In the genomic region with DNA sequence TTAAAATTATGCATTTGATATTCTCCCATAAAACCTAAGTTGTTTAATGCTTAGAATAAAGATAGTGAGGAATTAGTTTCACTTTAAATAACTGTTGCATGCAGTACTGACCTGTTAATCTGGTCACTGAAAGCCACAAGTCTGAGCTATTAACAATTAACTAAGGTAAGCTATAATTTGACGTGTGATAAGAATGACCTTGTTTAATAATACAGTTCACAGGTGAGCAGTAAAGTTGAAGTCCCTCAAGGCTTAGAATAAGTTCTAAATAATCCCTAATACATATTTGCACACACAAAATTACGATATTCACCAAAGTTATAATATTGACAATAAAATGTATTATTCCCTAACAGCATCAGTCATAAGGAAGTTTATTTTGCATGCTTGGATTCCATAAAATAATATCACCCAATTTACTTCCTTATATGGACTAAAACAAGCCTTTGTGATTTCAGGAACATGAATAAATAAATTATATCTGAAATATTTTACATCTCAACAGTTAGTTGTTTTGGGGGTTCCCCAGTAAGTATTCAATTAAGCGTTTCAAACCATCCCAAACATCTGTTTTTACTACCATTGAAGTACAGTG, we compare ENCODE assay signal across 9 cellular contexts.
"Had no signal": no experiment of that assay in that cellular context is flagged by ENCODE, and none has a peak within 500 bp of the region (broad histone marks: within the 10 kb centered on the region; RNA-seq: fewer than 3 reads in every experiment).

No MANE protein-coding gene starts in this region.

- H3K36me3 ChIP-seq: sigmoid colon had no signal

- H3K4me1 ChIP-seq: sigmoid colon had no signal

- H3K9me3 ChIP-seq: sigmoid colon had no signal

- ATAC-seq: stimulated activated effector memory CD8-positive, alpha-beta T cell treated with anti-CD3 and anti-CD28 coated beads, Interleukin-12 subunit alpha, Interleukin-12 subunit beta, amount 100 ng/mL, for 72 hours had no signal

- H3K27me3 ChIP-seq: sigmoid colon had no signal

- H3K27ac ChIP-seq: sigmoid colon had no signal

- DNase-seq: activated CD4-positive, CD25-positive, alpha-beta regulatory T cell treated with anti-CD3 and anti-CD28 coated beads, Interleukin-2, amount 50 U/mL, for 72 hours; activated naive CD4-positive, alpha-beta T cell; anterior cingulate cortex; dermis blood vessel endothelial cell; mesendoderm; nephron progenitor cell; sigmoid colon; stimulated activated CD4-positive, alpha-beta T cell treated with anti-CD3 and anti-CD28 coated beads, Interleukin-12 subunit alpha, Interleukin-12 subunit beta, amount 100 ng/mL, for 4 hours had no signal

- H3K4me3 ChIP-seq: sigmoid colon had no signal
